12 cellular contexts compared by ENCODE assay signal in genomic region chr3:45677841-45678240, GRCh38. TPM values are rescaled to one million over a fixed set of nuclear protein-coding genes. Genes with fewer than 3 reads are reported as not detected.
DNase-seq lines count a peak whose midpoint lies in the region; ATAC-seq and TF ChIP-seq lines count a peak whose summit lies in the region.
"Had no signal": no experiment of that assay in that cellular context is flagged by ENCODE, and none has a peak within 500 bp of the region (broad histone marks: within the 10 kb centered on the region; RNA-seq: fewer than 3 reads in every experiment).

No MANE protein-coding gene starts in this region.

- DNase-seq in activated CD4-positive, alpha-beta memory T cell treated with anti-CD3 and anti-CD28 coated beads for 36 hours, result no peak
- DNase-seq in activated CD4-positive, alpha-beta memory T cell treated with anti-CD3 and anti-CD28 coated beads, Interleukin-2, amount 10 ng/mL, durations not matched to agents 7 days and 5 days, result no peak
- DNase-seq in T-cell, result no peak
- DNase-seq in immature natural killer cell, result no peak
- DNase-seq in stimulated activated effector memory CD8-positive, alpha-beta T cell treated with anti-CD3 and anti-CD28 coated beads, Interleukin-12 subunit alpha, Interleukin-12 subunit beta, amount 100 ng/mL, for 72 hours (ENCODE audit: low spot score in 2 of 2), result no peak
- no peak for DNase-seq in ovary
- DNase-seq in EL, result no peak
- DNase-seq: NCI-H1105 treated with DMSO at 0.1 percent for 48 hours, stomach had no signal

- no peak overlapping the region for H3K4me3 Mint-ChIP-seq in activated CD4-positive, alpha-beta memory T cell treated with anti-CD3 and anti-CD28 coated beads for 36 hours
- H3K4me3 Mint-ChIP-seq in activated CD4-positive, alpha-beta memory T cell treated with anti-CD3 and anti-CD28 coated beads, Interleukin-2, amount 10 ng/mL, durations not matched to agents 7 days and 5 days, result no peak overlapping the region
- peak overlapping the region in 2 of 3 donors; percentile 17 to 76 for H3K4me3 Mint-ChIP-seq in T-cell
- peak overlapping the region in 1 of 5 donors; percentile 86 for H3K4me3 Mint-ChIP-seq in immature natural killer cell
- no peak overlapping the region for H3K4me3 Mint-ChIP-seq in stimulated activated effector memory CD8-positive, alpha-beta T cell treated with anti-CD3 and anti-CD28 coated beads, Interleukin-12 subunit alpha, Interleukin-12 subunit beta, amount 100 ng/mL, for 72 hours
- H3K4me3 Mint-ChIP-seq: brain had no signal

- intact Hi-C loops in activated CD4-positive, alpha-beta memory T cell treated with anti-CD3 and anti-CD28 coated beads for 36 hours (cut with micrococcal nuclease), result no loop called here
- intact Hi-C loops in ovary (cut with DNase I), result no loop called here

- H3K36me3 Mint-ChIP-seq in activated CD4-positive, alpha-beta memory T cell treated with anti-CD3 and anti-CD28 coated beads for 36 hours, result peaks cover 20% of the 10 kb centered on the region
- peaks cover 54% of the 10 kb centered on the region for H3K36me3 Mint-ChIP-seq in activated CD4-positive, alpha-beta memory T cell treated with anti-CD3 and anti-CD28 coated beads, Interleukin-2, amount 10 ng/mL, durations not matched to agents 7 days and 5 days (ENCODE audit: low read depth)
- peaks cover 28% of the 10 kb centered on the region for H3K36me3 Mint-ChIP-seq in T-cell
- peaks cover 4 to 16% (median 7%) of the 10 kb centered on the region in 3 donors for H3K36me3 Mint-ChIP-seq in immature natural killer cell
- H3K36me3 Mint-ChIP-seq in stimulated activated effector memory CD8-positive, alpha-beta T cell treated with anti-CD3 and anti-CD28 coated beads, Interleukin-12 subunit alpha, Interleukin-12 subunit beta, amount 100 ng/mL, for 72 hours, result peaks cover 48% of the 10 kb centered on the region

- CTCF ChIA-PET in activated CD4-positive, alpha-beta memory T cell treated with anti-CD3 and anti-CD28 coated beads for 36 hours (lab: Charles Lee), result interaction anchor here (0.9 to 1.3 kb wide), 3 partner anchors 13 to 21 kb away, joined by 3 to 4 read pairs (median 3); no protein-coding TSS in a partner anchor
- CTCF ChIA-PET in activated CD4-positive, alpha-beta memory T cell treated with anti-CD3 and anti-CD28 coated beads, Interleukin-2, amount 10 ng/mL, durations not matched to agents 7 days and 5 days (lab: Charles Lee), result interaction anchor here (0.6 to 1.7 kb wide), 4 partner anchors 16 to 637 kb away, joined by 3 to 5 read pairs (median 3); no protein-coding TSS in a partner anchor
- CTCF ChIA-PET in T-cell (lab: Charles Lee), result interaction anchor here (0.7 to 2.3 kb wide), 5 partner anchors 11 to 27 kb away, joined by 3 to 11 read pairs (median 6); no protein-coding TSS in a partner anchor

- 49 to 72% (median 60%) methylated on average over 10 of the region's 10 CpGs for whole genome bisulfite sequencing in ovary, 3 donors

- H3K36me3 ChIP-seq in ovary, result no peaks in the 10 kb centered on the region

- no peak overlapping the region for H3K4me3 ChIP-seq in ovary
- H3K4me3 ChIP-seq: stomach had no signal

- H3K4me1 Mint-ChIP-seq in activated CD4-positive, alpha-beta memory T cell treated with anti-CD3 and anti-CD28 coated beads for 36 hours (ENCODE audit: low read depth), result peaks cover 23% of the 10 kb centered on the region
- H3K4me1 Mint-ChIP-seq in activated CD4-positive, alpha-beta memory T cell treated with anti-CD3 and anti-CD28 coated beads, Interleukin-2, amount 10 ng/mL, durations not matched to agents 7 days and 5 days, result peaks cover 29% of the 10 kb centered on the region
- H3K4me1 Mint-ChIP-seq in T-cell (peaks cover 16 to 31% (median 21%) of the 10 kb centered on the region in 3 donors), immature natural killer cell (peaks cover 22 to 25% of the 10 kb centered on the region in 2 donors)
- H3K4me1 Mint-ChIP-seq in stimulated activated effector memory CD8-positive, alpha-beta T cell treated with anti-CD3 and anti-CD28 coated beads, Interleukin-12 subunit alpha, Interleukin-12 subunit beta, amount 100 ng/mL, for 72 hours, result peaks cover 15% of the 10 kb centered on the region

- no peak overlapping the region for H3K27ac ChIP-seq in ovary

- peak overlapping the region; percentile 93 for H3K27ac Mint-ChIP-seq in activated CD4-positive, alpha-beta memory T cell treated with anti-CD3 and anti-CD28 coated beads for 36 hours
- no peak overlapping the region for H3K27ac Mint-ChIP-seq in activated CD4-positive, alpha-beta memory T cell treated with anti-CD3 and anti-CD28 coated beads, Interleukin-2, amount 10 ng/mL, durations not matched to agents 7 days and 5 days
- H3K27ac Mint-ChIP-seq in T-cell (peak overlapping the region; percentile 96 to 98), immature natural killer cell (peak overlapping the region; percentile 67 to 98 (median 94))
- H3K27ac Mint-ChIP-seq in stimulated activated effector memory CD8-positive, alpha-beta T cell treated with anti-CD3 and anti-CD28 coated beads, Interleukin-12 subunit alpha, Interleukin-12 subunit beta, amount 100 ng/mL, for 72 hours, result peak overlapping the region; percentile 95

- H3K4me1 ChIP-seq in ovary (ENCODE audit: insufficient read depth), result no peaks in the 10 kb centered on the region

- TF ChIP-seq EP300 in ovary (IDR thresholded peaks at IDR 0.05), result no peak

- POLR2A ChIA-PET in activated CD4-positive, alpha-beta memory T cell treated with anti-CD3 and anti-CD28 coated beads for 36 hours (lab: Charles Lee), result interaction anchor here (0.9 kb wide), 1 partner anchor 12 kb away, joined by 3 read pairs; the partner anchor contains the start of gene SACM1L
- POLR2A ChIA-PET in activated CD4-positive, alpha-beta memory T cell treated with anti-CD3 and anti-CD28 coated beads, Interleukin-2, amount 10 ng/mL, durations not matched to agents 7 days and 5 days (lab: Charles Lee), result interaction anchor here (1.4 to 1.7 kb wide), 2 partner anchors 10 to 13 kb away, joined by 5 to 6 read pairs; no protein-coding TSS in a partner anchor
- POLR2A ChIA-PET in T-cell (lab: Charles Lee), result interaction anchor here in 1 of 2 donors (0.6 kb wide), 1 partner anchor 8 kb away, joined by 8 read pairs; no protein-coding TSS in a partner anchor

- ATAC-seq in T-cell (replicated peaks in 1 of 4) (no peak), HG03108 (IDR thresholded peaks at IDR 0.05; ENCODE audit: unreplicated experiment) (no peak)
- ATAC-seq in stimulated activated effector memory CD8-positive, alpha-beta T cell treated with anti-CD3 and anti-CD28 coated beads, Interleukin-12 subunit alpha, Interleukin-12 subunit beta, amount 100 ng/mL, for 72 hours, result no peak
- ATAC-seq: activated CD4-positive, CD25-positive, alpha-beta regulatory T cell treated with anti-CD3 and anti-CD28 coated beads, Interleukin-2, amount 50 U/mL, for 24 hours had no signal

- H3K27me3 Mint-ChIP-seq in activated CD4-positive, alpha-beta memory T cell treated with anti-CD3 and anti-CD28 coated beads for 36 hours, result no peaks in the 10 kb centered on the region
- no peaks in the 10 kb centered on the region for H3K27me3 Mint-ChIP-seq in activated CD4-positive, alpha-beta memory T cell treated with anti-CD3 and anti-CD28 coated beads, Interleukin-2, amount 10 ng/mL, durations not matched to agents 7 days and 5 days
- H3K27me3 Mint-ChIP-seq in T-cell (no peaks in the 10 kb centered on the region), immature natural killer cell (ENCODE audit: low read depth in 3 of 3) (peaks cover under 1 to 4% (median 1%) of the 10 kb centered on the region in 3 donors)
- H3K27me3 Mint-ChIP-seq: brain had no signal

- H3K9me3 Mint-ChIP-seq in activated CD4-positive, alpha-beta memory T cell treated with anti-CD3 and anti-CD28 coated beads for 36 hours, result no peaks in the 10 kb centered on the region
- H3K9me3 Mint-ChIP-seq in activated CD4-positive, alpha-beta memory T cell treated with anti-CD3 and anti-CD28 coated beads, Interleukin-2, amount 10 ng/mL, durations not matched to agents 7 days and 5 days, result no peaks in the 10 kb centered on the region
- no peaks in the 10 kb centered on the region for H3K9me3 Mint-ChIP-seq in T-cell
- no peaks in the 10 kb centered on the region for H3K9me3 Mint-ChIP-seq in immature natural killer cell
- H3K9me3 Mint-ChIP-seq in stimulated activated effector memory CD8-positive, alpha-beta T cell treated with anti-CD3 and anti-CD28 coated beads, Interleukin-12 subunit alpha, Interleukin-12 subunit beta, amount 100 ng/mL, for 72 hours, result no peaks in the 10 kb centered on the region

- H3K27me3 ChIP-seq in ovary, result no peaks in the 10 kb centered on the region
- H3K27me3 ChIP-seq: stomach had no signal

- no peaks in the 10 kb centered on the region for H3K9me3 ChIP-seq in ovary

- no peak for TF ChIP-seq CTCF in ovary (IDR thresholded peaks at IDR 0.05)

- no peak for TF ChIP-seq POLR2A in ovary (IDR thresholded peaks at IDR 0.05)

RNA-seq across cellular contexts. Expression of gene SACM1L, which starts 11.4 kb away (rescaled TPM):
- 10 to 100 TPM; 64.3 to 71.2 TPM for total RNA-seq in activated CD4-positive, alpha-beta memory T cell treated with anti-CD3 and anti-CD28 coated beads for 36 hours
- total RNA-seq in activated CD4-positive, alpha-beta memory T cell treated with anti-CD3 and anti-CD28 coated beads, Interleukin-2, amount 10 ng/mL, durations not matched to agents 7 days and 5 days, result 100 to 1,000 TPM; 101 to 103 TPM
- total RNA-seq in T-cell (10 to 100 TPM; 62.8 to 81.5 (median 69.1) TPM), ovary (10 to 100 TPM; 25.7 to 47.3 (median 39.6) TPM)
- polyA plus RNA-seq in immature natural killer cell (10 to 100 TPM; 29.8 to 67.9 (median 33.8) TPM), ovary (10 to 100 TPM; 19.0 to 30.5 TPM)

Comparison
In these comparisons a context has a peak if more than half of its experiments do, and no peak if none do; other contexts are left out.
1. H3K4me3 Mint-ChIP-seq: peak in T-cell (2 of 3); none in activated CD4-positive, alpha-beta memory T cell treated with anti-CD3 and anti-CD28 coated beads for 36 hours (single experiment), activated CD4-positive, alpha-beta memory T cell treated with anti-CD3 and anti-CD28 coated beads, Interleukin-2, amount 10 ng/mL, durations not matched to agents 7 days and 5 days (single experiment) and stimulated activated effector memory CD8-positive, alpha-beta T cell treated with anti-CD3 and anti-CD28 coated beads, Interleukin-12 subunit alpha, Interleukin-12 subunit beta, amount 100 ng/mL, for 72 hours (single experiment).